25 cellular contexts compared by ENCODE assay signal in the genomic region with DNA sequence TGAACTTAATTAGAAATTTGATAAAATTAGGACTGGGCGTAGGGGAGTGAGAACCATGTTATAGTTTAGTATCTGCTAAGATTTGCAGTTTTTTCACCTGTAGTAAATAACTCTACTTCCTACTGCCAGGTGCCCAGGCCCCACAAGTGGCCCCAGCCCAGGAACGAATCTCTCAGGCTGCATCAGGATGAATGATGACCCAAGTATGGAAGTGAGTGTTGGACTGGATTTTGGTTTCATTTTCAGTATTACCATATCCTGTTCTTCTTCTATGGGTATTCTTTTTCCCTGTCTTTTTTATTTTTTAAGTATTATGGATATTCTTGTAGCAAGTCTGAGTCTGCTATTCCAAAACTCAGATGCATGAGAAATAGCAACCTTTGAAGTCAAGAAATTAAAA.
A peak's percentile ranks its signal among the peaks of the same experiment; 100 is the strongest.
DNase-seq lines count a peak whose midpoint lies in the region; ATAC-seq and TF ChIP-seq lines count a peak whose summit lies in the region.
"Had no signal": no experiment of that assay in that cellular context is flagged by ENCODE, and none has a peak within 500 bp of the region (broad histone marks: within the 10 kb centered on the region; RNA-seq: fewer than 3 reads in every experiment).

No MANE protein-coding gene starts in this region.

- no peaks in the 10 kb centered on the region for H3K27me3 Mint-ChIP-seq in type B pancreatic cell
- H3K27me3 Mint-ChIP-seq: CD4-positive, alpha-beta T cell; naive thymus-derived CD8-positive, alpha-beta T cell; T-cell had no signal

- no peaks in the 10 kb centered on the region for H3K9me2 ChIP-seq in OCI-LY1 (ENCODE audit: low read depth, low read length)

- peaks cover 10% of the 10 kb centered on the region; the same call in 1 of the 2 replicates for H3F3A ChIP-seq in OCI-LY1 (ENCODE audit: insufficient read depth, low read length)

- H3K27ac ChIP-seq in right cardiac atrium (ENCODE audit: low read length) (no peak overlapping the region), OCI-LY1 (ENCODE audit: low read depth, low read length, poor library complexity, severe bottlenecking) (peak overlapping the region; percentile 16), tibial artery (no peak overlapping the region)
- H3K27ac ChIP-seq: adrenal gland, testis had no signal

- WGBS in right cardiac atrium = 57% methylated on average over 2 of the region's 2 CpGs

- peaks cover 3% of the 10 kb centered on the region for H3K4me1 ChIP-seq in right cardiac atrium (ENCODE audit: control insufficient read depth, insufficient read depth, low read length)
- peaks cover 13% of the 10 kb centered on the region for H3K4me1 ChIP-seq in OCI-LY1 (ENCODE audit: insufficient read depth, low read length, severe bottlenecking)
- no peaks in the 10 kb centered on the region for H3K4me1 ChIP-seq in tibial artery
- H3K4me1 ChIP-seq: testis had no signal

- no peak for ATAC-seq in right cardiac atrium
- no peak for ATAC-seq in left ventricle myocardium superior
- no peak for ATAC-seq in HG02981 (IDR thresholded peaks at IDR 0.05; ENCODE audit: unreplicated experiment)
- ATAC-seq: naive thymus-derived CD8-positive, alpha-beta T cell; PC-3; stimulated activated effector memory CD8-positive, alpha-beta T cell treated with anti-CD3 and anti-CD28 coated beads, Interleukin-12 subunit alpha, Interleukin-12 subunit beta, amount 100 ng/mL, for 72 hours; T-cell had no signal

- H3K4me3 ChIP-seq in right cardiac atrium (ENCODE audit: low read length) (peak overlapping the region; percentile 15), OCI-LY1 (ENCODE audit: low read depth, low read length, poor library complexity, severe bottlenecking) (no peak overlapping the region), fibroblast of villous mesenchyme (ENCODE audit: low read depth, low read length) (peak overlapping the region; percentile 18), tibial artery (no peak overlapping the region)
- H3K4me3 ChIP-seq: adrenal gland, testis had no signal

- peaks cover 44% of the 10 kb centered on the region for H3K79me2 ChIP-seq in OCI-LY1 (ENCODE audit: insufficient read depth, low read length)

- H3K27me3 ChIP-seq in right cardiac atrium (ENCODE audit: control insufficient read depth, insufficient read depth) (no peaks in the 10 kb centered on the region), OCI-LY1 (ENCODE audit: insufficient read depth, low read length) (no peaks in the 10 kb centered on the region), tibial artery (no peaks in the 10 kb centered on the region)
- H3K27me3 ChIP-seq: adrenal gland, testis had no signal

- no peak for DNase-seq in right cardiac atrium
- no peak for DNase-seq in left ventricle myocardium superior
- DNase-seq in fibroblast of villous mesenchyme (ENCODE audit: low read depth) = no peak
- DNase-seq in type B pancreatic cell (ENCODE audit: extremely low spot score, unreplicated experiment) = no peak
- no peak for DNase-seq in H4 (ENCODE audit: low spot score)
- DNase-seq in tibial artery = no peak
- DNase-seq: activated gamma-delta T cell; adrenal gland; CD4-positive, alpha-beta T cell; cortex of kidney; DMS79; foreskin fibroblast; hippocampal formation; islet precursor cell; mesendoderm; naive thymus-derived CD8-positive, alpha-beta T cell; NCI-H1694 treated with DMSO at 0.1 percent for 48 hours; NCI-H82; PC-3; SIG-M5; T-cell; testis had no signal

- H3K4me2 ChIP-seq in OCI-LY1 (ENCODE audit: low read length) = no peak overlapping the region

- H3K9me3 Mint-ChIP-seq in type B pancreatic cell = no peaks in the 10 kb centered on the region
- H3K9me3 Mint-ChIP-seq: CD4-positive, alpha-beta T cell; naive thymus-derived CD8-positive, alpha-beta T cell; stimulated activated effector memory CD8-positive, alpha-beta T cell treated with anti-CD3 and anti-CD28 coated beads, Interleukin-12 subunit alpha, Interleukin-12 subunit beta, amount 100 ng/mL, for 72 hours; T-cell had no signal

- no peak overlapping the region for H3K4me3 Mint-ChIP-seq in type B pancreatic cell
- H3K4me3 Mint-ChIP-seq: CD4-positive, alpha-beta T cell; naive thymus-derived CD8-positive, alpha-beta T cell; stimulated activated effector memory CD8-positive, alpha-beta T cell treated with anti-CD3 and anti-CD28 coated beads, Interleukin-12 subunit alpha, Interleukin-12 subunit beta, amount 100 ng/mL, for 72 hours; T-cell had no signal

- peak overlapping the region; percentile 24 for H3K27ac Mint-ChIP-seq in type B pancreatic cell
- H3K27ac Mint-ChIP-seq: CD4-positive, alpha-beta T cell; stimulated activated effector memory CD8-positive, alpha-beta T cell treated with anti-CD3 and anti-CD28 coated beads, Interleukin-12 subunit alpha, Interleukin-12 subunit beta, amount 100 ng/mL, for 72 hours had no signal

- H3K36me3 Mint-ChIP-seq in type B pancreatic cell = no peaks in the 10 kb centered on the region

- peaks cover 98% of the 10 kb centered on the region for H3K36me3 ChIP-seq in OCI-LY1 (ENCODE audit: insufficient read depth, low read length)
- H3K36me3 ChIP-seq in tibial artery = no peaks in the 10 kb centered on the region
- H3K36me3 ChIP-seq: adrenal gland had no signal

- TF ChIP-seq CTCF in OCI-LY1 (IDR thresholded peaks at IDR 0.05; ENCODE audit: low read length) = no peak
- no peak for TF ChIP-seq CTCF in fibroblast of villous mesenchyme (IDR thresholded peaks at IDR 0.05; ENCODE audit: insufficient read depth, low read depth, low read length)
- no peak for TF ChIP-seq CTCF in type B pancreatic cell (conservative IDR thresholded peaks at IDR 0.05)
- TF ChIP-seq CTCF in tibial artery (IDR thresholded peaks at IDR 0.05) = no peak

- intact Hi-C loops in right cardiac atrium (cut with DNase I) (no loop called here), left ventricle myocardium superior (cut with micrococcal nuclease) (no loop called here), tibial artery (cut with DNase I; ENCODE audit: low total_unique reads) (no loop called here)

- H3K9ac ChIP-seq in OCI-LY1 (ENCODE audit: low read length) = no peak overlapping the region

- H4K20me1 ChIP-seq in OCI-LY1 (ENCODE audit: insufficient read depth, low read length) = no peaks in the 10 kb centered on the region

- H3K9me3 ChIP-seq in right cardiac atrium (ENCODE audit: control insufficient read depth, low read length) (no peaks in the 10 kb centered on the region), OCI-LY1 (ENCODE audit: low read length) (no peaks in the 10 kb centered on the region), tibial artery (no peaks in the 10 kb centered on the region)
- H3K9me3 ChIP-seq: adrenal gland, testis had no signal

- no peak overlapping the region for H2AFZ ChIP-seq in OCI-LY1 (ENCODE audit: low read length)

- no peaks in the 10 kb centered on the region for H3K4me1 Mint-ChIP-seq in type B pancreatic cell (ENCODE audit: unreplicated experiment)

Comparison
In these comparisons a context has a peak if more than half of its experiments do, and no peak if none do; other contexts are left out.
1. H3K4me3 ChIP-seq: peak in right cardiac atrium (single experiment) and fibroblast of villous mesenchyme (single experiment); none in OCI-LY1 (single experiment) and tibial artery (0 of 2).